Comparison of ENCODE assay signal across 26 cellular contexts in the genomic region with DNA sequence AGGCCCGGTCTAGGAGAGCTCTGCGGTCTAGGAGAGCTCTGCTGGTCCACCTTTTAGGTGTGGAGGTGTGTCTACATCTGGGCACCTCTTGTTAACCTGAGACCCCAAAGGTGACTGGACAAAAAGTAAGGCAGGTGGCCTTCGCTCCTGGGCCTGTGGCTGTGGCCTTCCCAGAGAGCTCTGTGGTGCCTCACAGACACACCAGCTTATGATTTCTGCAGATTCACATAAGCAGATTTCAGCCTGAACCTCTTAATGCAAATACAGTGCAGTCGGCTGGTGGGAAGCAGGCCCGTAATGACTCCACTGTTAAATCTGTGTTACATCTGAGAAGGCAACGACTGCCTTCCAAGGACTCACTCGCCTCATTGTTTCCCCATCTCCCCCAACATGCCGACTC.
"Had no signal": no experiment of that assay in that cellular context is flagged by ENCODE, and none has a peak within 500 bp of the region (broad histone marks: within the 10 kb centered on the region; RNA-seq: fewer than 3 reads in every experiment).

No MANE protein-coding gene starts in this region.

- H3K9me3 ChIP-seq: esophagus muscularis mucosa, lower lobe of right lung, stomach, thyroid gland had no signal

- H3K4me1 ChIP-seq: esophagus muscularis mucosa, foreskin keratinocyte, lower lobe of right lung, neural progenitor cell, parathyroid adenoma, thyroid gland had no signal

- ATAC-seq: foreskin keratinocyte; left colon; left ventricle myocardium superior; lower lobe of right lung; naive thymus-derived CD4-positive, alpha-beta T cell; sciatic nerve; stimulated activated effector memory CD8-positive, alpha-beta T cell treated with anti-CD3 and anti-CD28 coated beads, Interleukin-12 subunit alpha, Interleukin-12 subunit beta, amount 100 ng/mL, for 72 hours had no signal

- H3K27ac ChIP-seq: esophagus muscularis mucosa, foreskin keratinocyte, lower lobe of right lung, neural progenitor cell, parathyroid adenoma, stomach, thyroid gland had no signal

- H3K9ac ChIP-seq: neural progenitor cell, parathyroid adenoma had no signal

- FAIRE-seq: colon, endothelial cell of umbilical vein had no signal

- H3K79me2 ChIP-seq: parathyroid adenoma had no signal

- H3K36me3 ChIP-seq: lower lobe of right lung, neural progenitor cell, thyroid gland had no signal

- H3K4me2 ChIP-seq: neural progenitor cell, smooth muscle cell had no signal

- H3K27me3 ChIP-seq: foreskin keratinocyte, neural progenitor cell, stomach, thyroid gland had no signal

- DNase-seq: effector memory CD4-positive, alpha-beta T cell; foreskin keratinocyte; hypothalamus; immature natural killer cell; islet precursor cell; kidney glomerular epithelial cell; left colon; left ventricle myocardium superior; lower lobe of right lung; midbrain; naive thymus-derived CD4-positive, alpha-beta T cell; stimulated activated CD4-positive, alpha-beta T cell treated with anti-CD3 and anti-CD28 coated beads, Interleukin-12 subunit alpha, Interleukin-12 subunit beta, amount 100 ng/mL, for 4 hours; stimulated activated CD4-positive, alpha-beta T cell treated with anti-CD3 and anti-CD28 coated beads, Interleukin-1b, Interleukin-23, amount 100 ng/mL, for 48 hours; stimulated activated CD4-positive, alpha-beta T cell treated with anti-CD3 and anti-CD28 coated beads, Interleukin-4, amount 100 ng/mL, for 1 hour; stimulated activated naive CD4-positive, alpha-beta T cell treated with Interleukin-2 at 50 U/mL for 16 hours; stomach; thyroid gland; trophoblast cell had no signal

- H2AFZ ChIP-seq: neural progenitor cell, parathyroid adenoma had no signal

- H3K4me3 ChIP-seq: esophagus muscularis mucosa, lower lobe of right lung, neural progenitor cell, smooth muscle cell, stomach, thyroid gland had no signal
